ENCODE assay signal across 8 cellular contexts in genomic region chr17:81394831-81395599, GRCh38. TPM values are rescaled to one million over a fixed set of nuclear protein-coding genes. Genes with fewer than 3 reads are reported as not detected.
DNase-seq lines count a peak whose midpoint lies in the region; ATAC-seq lines count a peak whose summit lies in the region.

Gene BAHCC1, plus strand, starts transcription at chr17:81395457. Its CDS starts 4,283 bp downstream, at chr17:81399740.

- no peaks in the 10 kb centered on the region for H3K9me3 ChIP-seq in BLaER1 treated with 17β-estradiol and CSF1 and Interleukin-3, amounts not matched to agents 10 nM and 100 nM (replicated peaks in 1 of 11)

- H3K4me3 Mint-ChIP-seq in activated CD4-positive, alpha-beta memory T cell treated with anti-CD3 and anti-CD28 coated beads for 36 hours: peak within 1 kb of the TSS; percentile 53

- peak within 1 kb of the TSS; percentile 73 for H3K27ac Mint-ChIP-seq in activated CD4-positive, alpha-beta memory T cell treated with anti-CD3 and anti-CD28 coated beads for 36 hours

- H3K4me2 ChIP-seq in BLaER1 treated with 17β-estradiol and CSF1 and Interleukin-3, amounts not matched to agents 10 nM and 100 nM: peak within 1 kb of the TSS; percentile 95 to 100 (median 99)

- peak within 1 kb of the TSS; percentile 88 to 99 (median 96) for H3K9ac ChIP-seq in BLaER1 treated with 17β-estradiol and CSF1 and Interleukin-3, amounts not matched to agents 10 nM and 100 nM

- H3K27me3 ChIP-seq in BLaER1 treated with 17β-estradiol and CSF1 and Interleukin-3, amounts not matched to agents 10 nM and 100 nM: peaks cover 4 to 34% (median 25%) of the 10 kb centered on the region in 11 experiments; a peak in 20 of 22 replicates

- DNase-seq in NCI-H748 (lab: John Stamatoyannopoulos, UW; ENCODE audit: unreplicated experiment) (peak; percentile 100), dermis blood vessel endothelial cell (peak; percentile 100), left colon (peak; percentile 100)
- DNase-seq in activated CD4-positive, alpha-beta memory T cell treated with anti-CD3 and anti-CD28 coated beads for 36 hours: peak; percentile 94
- peak; percentile 19 to 77 for DNase-seq in stimulated activated CD4-positive, alpha-beta T cell treated with anti-CD3 and anti-CD28 coated beads, Interleukin-1b, Interleukin-23, amount 100 ng/mL, for 1 hour (ENCODE audit: low read depth in 2 of 2)

- ATAC-seq in HG02981 (IDR thresholded peaks at IDR 0.05; ENCODE audit: unreplicated experiment): peak; percentile 37
- ATAC-seq in left colon: peak; percentile 66
- ATAC-seq in HG03196 (IDR thresholded peaks at IDR 0.05; ENCODE audit: unreplicated experiment): no peak

- peaks cover 24% of the 10 kb centered on the region for H3K4me1 Mint-ChIP-seq in activated CD4-positive, alpha-beta memory T cell treated with anti-CD3 and anti-CD28 coated beads for 36 hours (ENCODE audit: low read depth)

- H3K4me3 ChIP-seq in BLaER1 treated with 17β-estradiol and CSF1 and Interleukin-3, amounts not matched to agents 10 nM and 100 nM: peak within 1 kb of the TSS; percentile 79 to 96 (median 86)

- POLR2A ChIA-PET in activated CD4-positive, alpha-beta memory T cell treated with anti-CD3 and anti-CD28 coated beads for 36 hours (lab: Charles Lee): interaction anchor here (1.0 kb wide), 1 partner anchor 49 kb away, joined by 3 read pairs; no protein-coding TSS in a partner anchor

- peaks cover 47% of the 10 kb centered on the region for H3K27me3 Mint-ChIP-seq in activated CD4-positive, alpha-beta memory T cell treated with anti-CD3 and anti-CD28 coated beads for 36 hours

- no peaks in the 10 kb centered on the region for H3K9me3 Mint-ChIP-seq in activated CD4-positive, alpha-beta memory T cell treated with anti-CD3 and anti-CD28 coated beads for 36 hours

- H3K4me1 ChIP-seq in BLaER1 treated with 17β-estradiol and CSF1 and Interleukin-3, amounts not matched to agents 10 nM and 100 nM: peaks cover 38 to 56% (median 44%) of the 10 kb centered on the region in 10 experiments

- peak within 1 kb of the TSS; percentile 85 to 99 (median 97) for H3K27ac ChIP-seq in BLaER1 treated with 17β-estradiol and CSF1 and Interleukin-3, amounts not matched to agents 10 nM and 100 nM

- CTCF ChIA-PET in activated CD4-positive, alpha-beta memory T cell treated with anti-CD3 and anti-CD28 coated beads for 36 hours (lab: Charles Lee): interaction anchor here (0.6 to 1.2 kb wide), 4 partner anchors 90 to 234 kb away, joined by 3 to 7 read pairs (median 4); no protein-coding TSS in a partner anchor

- H4K20me1 ChIP-seq in BLaER1 treated with 17β-estradiol and CSF1 and Interleukin-3, amounts not matched to agents 10 nM and 100 nM: peaks cover 4 to 59% (median 42%) of the 10 kb centered on the region in 11 experiments; a peak in 19 of 22 replicates

- H3K36me3 ChIP-seq in BLaER1 treated with 17β-estradiol and CSF1 and Interleukin-3, amounts not matched to agents 10 nM and 100 nM: peaks cover 0 to 7% (median 0%) of the 10 kb centered on the region in 11 experiments; a peak in 1 of 22 replicates

- intact Hi-C loops in activated CD4-positive, alpha-beta memory T cell treated with anti-CD3 and anti-CD28 coated beads for 36 hours (cut with micrococcal nuclease): loop anchor here (1.0 to 5.0 kb wide), 5 partner anchors 49 to 1583 kb away; partner anchors contain the start of gene SLC38A10
- intact Hi-C loops in left colon (cut with DNase I, micrococcal nuclease): no loop called here

- H3K36me3 Mint-ChIP-seq in activated CD4-positive, alpha-beta memory T cell treated with anti-CD3 and anti-CD28 coated beads for 36 hours: peaks cover 2% of the 10 kb centered on the region

RNA-seq across cellular contexts. Expression of gene BAHCC1, which starts in this region (rescaled TPM):
- total RNA-seq in activated CD4-positive, alpha-beta memory T cell treated with anti-CD3 and anti-CD28 coated beads for 36 hours: under 1 TPM in 1 of 2 experiments, not detected in 1; 0.10 TPM
- total RNA-seq in dermis blood vessel endothelial cell (4.8 and 19.3 TPM in 2 replicates), left colon (10 to 100 TPM; 12.2 to 14.2 TPM)

Comparison
In these comparisons a context has a peak if more than half of its experiments do, and no peak if none do; other contexts are left out.
1. Peak in DNase-seq in activated CD4-positive, alpha-beta memory T cell treated with anti-CD3 and anti-CD28 coated beads for 36 hours; RNA of the gene not detected or under 1 TPM.
2. DNase-seq: peak in every context shown above with its lines; median percentile 100 in NCI-H748; 100 in dermis blood vessel endothelial cell; 100 in left colon; 94 in activated CD4-positive, alpha-beta memory T cell treated with anti-CD3 and anti-CD28 coated beads for 36 hours; 48 in stimulated activated CD4-positive, alpha-beta T cell treated with anti-CD3 and anti-CD28 coated beads, Interleukin-1b, Interleukin-23, amount 100 ng/mL, for 1 hour.